Comparison of ENCODE assay signal across 1 cellular context in the genomic region with DNA sequence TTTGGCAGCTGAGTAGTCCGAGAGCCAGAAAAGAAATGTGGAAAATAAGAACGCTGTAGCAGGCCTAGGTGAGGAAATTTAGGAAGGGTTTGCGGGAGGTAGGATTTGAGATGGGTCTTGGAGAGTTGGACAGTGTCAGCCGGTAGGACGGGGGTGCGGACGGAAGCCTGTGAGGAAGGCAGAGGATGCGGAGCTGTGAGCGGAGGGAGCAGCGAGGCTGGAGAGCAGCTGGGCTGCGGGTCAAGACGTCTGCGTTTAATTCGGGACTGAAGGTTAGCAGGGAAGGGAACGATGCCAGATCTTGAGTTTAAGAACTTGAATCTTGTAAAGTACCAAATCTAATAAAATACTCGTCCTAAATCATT.
A peak's percentile ranks its signal among the peaks of the same experiment; 100 is the strongest.
TF ChIP-seq lines count a peak whose summit lies in the region.

No MANE protein-coding gene starts in this region.

TF ChIP-seq in HepG2, 621 proteins besides CTCF, POLR2A, EP300 and RAD21:
- TF ChIP-seq ZNF605 (CRISPR knock-in tag; IDR thresholded peaks at IDR 0.05), result peak; percentile 72; the same call in 1 of the 2 replicates
- TF ChIP-seq, protein P1, sequence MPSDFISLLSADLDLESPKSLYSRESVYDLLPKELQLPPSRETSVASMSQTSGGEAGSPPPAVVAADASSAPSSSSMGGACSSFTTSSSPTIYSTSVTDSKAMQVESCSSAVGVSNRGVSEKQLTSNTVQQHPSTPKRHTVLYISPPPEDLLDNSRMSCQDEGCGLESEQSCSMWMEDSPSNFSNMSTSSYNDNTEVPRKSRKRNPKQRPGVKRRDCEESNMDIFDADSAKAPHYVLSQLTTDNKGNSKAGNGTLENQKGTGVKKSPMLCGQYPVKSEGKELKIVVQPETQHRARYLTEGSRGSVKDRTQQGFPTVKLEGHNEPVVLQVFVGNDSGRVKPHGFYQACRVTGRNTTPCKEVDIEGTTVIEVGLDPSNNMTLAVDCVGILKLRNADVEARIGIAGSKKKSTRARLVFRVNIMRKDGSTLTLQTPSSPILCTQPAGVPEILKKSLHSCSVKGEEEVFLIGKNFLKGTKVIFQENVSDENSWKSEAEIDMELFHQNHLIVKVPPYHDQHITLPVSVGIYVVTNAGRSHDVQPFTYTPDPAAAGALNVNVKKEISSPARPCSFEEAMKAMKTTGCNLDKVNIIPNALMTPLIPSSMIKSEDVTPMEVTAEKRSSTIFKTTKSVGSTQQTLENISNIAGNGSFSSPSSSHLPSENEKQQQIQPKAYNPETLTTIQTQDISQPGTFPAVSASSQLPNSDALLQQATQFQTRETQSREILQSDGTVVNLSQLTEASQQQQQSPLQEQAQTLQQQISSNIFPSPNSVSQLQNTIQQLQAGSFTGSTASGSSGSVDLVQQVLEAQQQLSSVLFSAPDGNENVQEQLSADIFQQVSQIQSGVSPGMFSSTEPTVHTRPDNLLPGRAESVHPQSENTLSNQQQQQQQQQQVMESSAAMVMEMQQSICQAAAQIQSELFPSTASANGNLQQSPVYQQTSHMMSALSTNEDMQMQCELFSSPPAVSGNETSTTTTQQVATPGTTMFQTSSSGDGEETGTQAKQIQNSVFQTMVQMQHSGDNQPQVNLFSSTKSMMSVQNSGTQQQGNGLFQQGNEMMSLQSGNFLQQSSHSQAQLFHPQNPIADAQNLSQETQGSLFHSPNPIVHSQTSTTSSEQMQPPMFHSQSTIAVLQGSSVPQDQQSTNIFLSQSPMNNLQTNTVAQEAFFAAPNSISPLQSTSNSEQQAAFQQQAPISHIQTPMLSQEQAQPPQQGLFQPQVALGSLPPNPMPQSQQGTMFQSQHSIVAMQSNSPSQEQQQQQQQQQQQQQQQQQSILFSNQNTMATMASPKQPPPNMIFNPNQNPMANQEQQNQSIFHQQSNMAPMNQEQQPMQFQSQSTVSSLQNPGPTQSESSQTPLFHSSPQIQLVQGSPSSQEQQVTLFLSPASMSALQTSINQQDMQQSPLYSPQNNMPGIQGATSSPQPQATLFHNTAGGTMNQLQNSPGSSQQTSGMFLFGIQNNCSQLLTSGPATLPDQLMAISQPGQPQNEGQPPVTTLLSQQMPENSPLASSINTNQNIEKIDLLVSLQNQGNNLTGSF (CRISPR knock-in tag; IDR thresholded peaks at IDR 0.05), result 0 out of 2 replicates have a peak, but pooled peaks have one; percentile 55
- TF ChIP-seq ZBTB7B (CRISPR knock-in tag; IDR thresholded peaks at IDR 0.05), result 0 out of 2 replicates have a peak, but pooled peaks have one; percentile 1
- TF ChIP-seq NRL (CRISPR knock-in tag; IDR thresholded peaks at IDR 0.05; ENCODE audit: borderline replicate concordance), result no peak
- TF ChIP-seq RBM22 (optimal IDR thresholded peaks at IDR 0.05; ENCODE audit: low read length), result peak; percentile 36
- TF ChIP-seq, protein P2, sequence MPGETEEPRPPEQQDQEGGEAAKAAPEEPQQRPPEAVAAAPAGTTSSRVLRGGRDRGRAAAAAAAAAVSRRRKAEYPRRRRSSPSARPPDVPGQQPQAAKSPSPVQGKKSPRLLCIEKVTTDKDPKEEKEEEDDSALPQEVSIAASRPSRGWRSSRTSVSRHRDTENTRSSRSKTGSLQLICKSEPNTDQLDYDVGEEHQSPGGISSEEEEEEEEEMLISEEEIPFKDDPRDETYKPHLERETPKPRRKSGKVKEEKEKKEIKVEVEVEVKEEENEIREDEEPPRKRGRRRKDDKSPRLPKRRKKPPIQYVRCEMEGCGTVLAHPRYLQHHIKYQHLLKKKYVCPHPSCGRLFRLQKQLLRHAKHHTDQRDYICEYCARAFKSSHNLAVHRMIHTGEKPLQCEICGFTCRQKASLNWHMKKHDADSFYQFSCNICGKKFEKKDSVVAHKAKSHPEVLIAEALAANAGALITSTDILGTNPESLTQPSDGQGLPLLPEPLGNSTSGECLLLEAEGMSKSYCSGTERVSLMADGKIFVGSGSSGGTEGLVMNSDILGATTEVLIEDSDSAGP (CRISPR knock-in tag; IDR thresholded peaks at IDR 0.05; ENCODE audit: borderline replicate concordance), result peak; percentile 30; the same call in 1 of the 2 replicates
- TF ChIP-seq ZNF780A (CRISPR knock-in tag; IDR thresholded peaks at IDR 0.05), result no peak
- no peak for TF ChIP-seq TARDBP (CRISPR knock-in tag; IDR thresholded peaks at IDR 0.05)
- no peak for TF ChIP-seq AKAP8 (CRISPR knock-in tag; IDR thresholded peaks at IDR 0.05)
- TF ChIP-seq, protein P3, sequence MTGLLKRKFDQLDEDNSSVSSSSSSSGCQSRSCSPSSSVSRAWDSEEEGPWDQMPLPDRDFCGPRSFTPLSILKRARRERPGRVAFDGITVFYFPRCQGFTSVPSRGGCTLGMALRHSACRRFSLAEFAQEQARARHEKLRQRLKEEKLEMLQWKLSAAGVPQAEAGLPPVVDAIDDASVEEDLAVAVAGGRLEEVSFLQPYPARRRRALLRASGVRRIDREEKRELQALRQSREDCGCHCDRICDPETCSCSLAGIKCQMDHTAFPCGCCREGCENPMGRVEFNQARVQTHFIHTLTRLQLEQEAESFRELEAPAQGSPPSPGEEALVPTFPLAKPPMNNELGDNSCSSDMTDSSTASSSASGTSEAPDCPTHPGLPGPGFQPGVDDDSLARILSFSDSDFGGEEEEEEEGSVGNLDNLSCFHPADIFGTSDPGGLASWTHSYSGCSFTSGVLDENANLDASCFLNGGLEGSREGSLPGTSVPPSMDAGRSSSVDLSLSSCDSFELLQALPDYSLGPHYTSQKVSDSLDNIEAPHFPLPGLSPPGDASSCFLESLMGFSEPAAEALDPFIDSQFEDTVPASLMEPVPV (CRISPR knock-in tag; IDR thresholded peaks at IDR 0.05), result 0 out of 2 replicates have a peak, but pooled peaks have one; percentile 16
- TF ChIP-seq, protein P4, sequence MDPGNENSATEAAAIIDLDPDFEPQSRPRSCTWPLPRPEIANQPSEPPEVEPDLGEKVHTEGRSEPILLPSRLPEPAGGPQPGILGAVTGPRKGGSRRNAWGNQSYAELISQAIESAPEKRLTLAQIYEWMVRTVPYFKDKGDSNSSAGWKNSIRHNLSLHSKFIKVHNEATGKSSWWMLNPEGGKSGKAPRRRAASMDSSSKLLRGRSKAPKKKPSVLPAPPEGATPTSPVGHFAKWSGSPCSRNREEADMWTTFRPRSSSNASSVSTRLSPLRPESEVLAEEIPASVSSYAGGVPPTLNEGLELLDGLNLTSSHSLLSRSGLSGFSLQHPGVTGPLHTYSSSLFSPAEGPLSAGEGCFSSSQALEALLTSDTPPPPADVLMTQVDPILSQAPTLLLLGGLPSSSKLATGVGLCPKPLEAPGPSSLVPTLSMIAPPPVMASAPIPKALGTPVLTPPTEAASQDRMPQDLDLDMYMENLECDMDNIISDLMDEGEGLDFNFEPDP (CRISPR knock-in tag; conservative IDR thresholded peaks at IDR 0.05), result 0 out of 2 replicates have a peak, but pooled peaks have one; percentile 62
- TF ChIP-seq, protein P5, sequence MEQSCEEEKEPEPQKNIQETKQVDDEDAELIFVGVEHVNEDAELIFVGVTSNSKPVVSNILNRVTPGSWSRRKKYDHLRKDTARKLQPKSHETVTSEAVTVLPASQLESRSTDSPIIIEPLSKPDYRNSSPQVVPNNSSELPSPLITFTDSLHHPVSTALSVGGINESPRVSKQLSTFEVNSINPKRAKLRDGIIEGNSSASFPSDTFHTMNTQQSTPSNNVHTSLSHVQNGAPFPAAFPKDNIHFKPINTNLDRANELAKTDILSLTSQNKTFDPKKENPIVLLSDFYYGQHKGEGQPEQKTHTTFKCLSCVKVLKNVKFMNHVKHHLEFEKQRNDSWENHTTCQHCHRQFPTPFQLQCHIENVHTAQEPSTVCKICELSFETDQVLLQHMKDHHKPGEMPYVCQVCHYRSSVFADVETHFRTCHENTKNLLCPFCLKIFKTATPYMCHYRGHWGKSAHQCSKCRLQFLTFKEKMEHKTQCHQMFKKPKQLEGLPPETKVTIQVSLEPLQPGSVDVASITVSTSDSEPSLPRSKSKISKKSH (CRISPR knock-in tag; IDR thresholded peaks at IDR 0.05; ENCODE audit: borderline replicate concordance), result 0 out of 2 replicates have a peak, but pooled peaks have one; percentile 8
- TF ChIP-seq ZNF543 (CRISPR knock-in tag; IDR thresholded peaks at IDR 0.05), result no peak
- TF ChIP-seq ZMYM4 (CRISPR knock-in tag; IDR thresholded peaks at IDR 0.05), result 0 out of 2 replicates have a peak, but pooled peaks have one; percentile 38
- TF ChIP-seq ZNF501 (CRISPR knock-in tag; IDR thresholded peaks at IDR 0.05), result peak; percentile 13; the same call in 1 of the 2 replicates
- TF ChIP-seq KDM5B (CRISPR knock-in tag; IDR thresholded peaks at IDR 0.05; ENCODE audit: borderline replicate concordance), result 0 out of 2 replicates have a peak, but pooled peaks have one; percentile 3
